Comparison of ENCODE assay signal across 26 cellular contexts in the genomic region with DNA sequence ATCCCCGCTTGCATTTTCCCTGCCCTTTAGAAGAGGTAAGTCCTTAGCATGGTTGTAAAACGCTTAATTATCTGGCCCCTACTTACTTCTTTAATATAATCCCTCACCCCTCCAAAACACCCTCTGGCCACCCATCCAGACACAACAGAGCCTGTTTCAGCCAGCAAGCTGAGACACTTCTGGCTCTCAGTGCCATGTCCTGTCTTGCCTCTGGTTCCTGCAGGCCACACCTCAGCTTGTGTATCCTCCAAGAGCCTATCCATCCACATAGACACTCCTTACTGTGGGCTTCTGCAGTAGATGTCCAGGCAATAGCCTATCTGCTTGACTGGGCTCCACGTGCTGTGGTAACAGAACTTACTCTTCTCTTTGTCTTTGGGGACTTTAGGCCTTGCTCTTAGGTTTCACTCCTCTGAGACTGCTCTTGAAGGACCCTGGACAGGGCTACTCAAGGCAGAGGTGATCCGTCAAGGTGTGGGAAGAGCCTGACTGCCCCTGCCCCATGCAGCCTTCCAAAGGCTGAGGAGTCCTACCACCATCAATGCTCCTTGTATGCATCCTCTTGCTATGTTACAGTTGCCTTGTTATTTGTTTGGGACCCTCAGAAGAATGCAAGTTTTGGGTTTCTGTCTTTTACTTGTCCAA.
"Had no signal": no experiment of that assay in that cellular context is flagged by ENCODE, and none has a peak within 500 bp of the region (broad histone marks: within the 10 kb centered on the region; RNA-seq: fewer than 3 reads in every experiment).

No MANE protein-coding gene starts in this region.

- H3K36me3 Mint-ChIP-seq: activated CD4-positive, alpha-beta memory T cell treated with anti-CD3 and anti-CD28 coated beads for 36 hours; activated naive CD8-positive, alpha-beta T cell; brain; T-cell had no signal

- H3K9me3 Mint-ChIP-seq: activated B cell treated with CpG ODN at 0.5 μM for 24 hours; activated CD4-positive, alpha-beta memory T cell treated with anti-CD3 and anti-CD28 coated beads for 36 hours; activated CD4-positive, alpha-beta T cell treated with anti-CD3 and anti-CD28 coated beads, Interleukin-2, amount 10 ng/mL, durations not matched to agents 24 days and 14 days; activated T-cell treated with anti-CD3 and anti-CD28 coated beads, Interleukin-2, amount 50 U/mL, for 4 hours; brain; T-cell had no signal

- DNase-seq: activated B cell treated with CpG ODN at 0.5 μM for 24 hours; activated CD4-positive, alpha-beta memory T cell treated with anti-CD3 and anti-CD28 coated beads for 36 hours; activated CD4-positive, alpha-beta T cell treated with anti-CD3 and anti-CD28 coated beads for 1 hour; activated CD4-positive, alpha-beta T cell treated with anti-CD3 and anti-CD28 coated beads, Interleukin-2, amount 10 ng/mL, durations not matched to agents 24 days and 14 days; activated CD8-positive, alpha-beta memory T cell treated with anti-CD3 and anti-CD28 coated beads for 24 hours; activated effector memory CD4-positive, alpha-beta T cell treated with anti-CD3 and anti-CD28 coated beads, Interleukin-2, amount 50 U/mL, for 16 hours; activated naive CD4-positive, alpha-beta T cell treated with Interleukin-2 at 50 U/mL for 16 hours; activated T-cell treated with anti-CD3 and anti-CD28 coated beads, Interleukin-2, amount 50 U/mL, for 4 hours; amygdala; cerebellar nuclear complex; NCI-H1105; NCI-H1436; NCI-H1694 treated with DMSO at 0.1 percent for 48 hours; NCI-H2029 treated with DMSO at 0.1 percent for 48 hours; NCI-H345; NCI-H510A; NCI-H526 treated with DMSO at 0.1 percent for 48 hours; NK-92 treated with Interleukin-12 subunit alpha and Interleukin-12 subunit beta, amount 100 ng/mL, for 24 hours; PC-3; SHP77; T-cell; T-helper 2 cell; T1000 had no signal

- H3K27me3 Mint-ChIP-seq: activated CD4-positive, alpha-beta memory T cell treated with anti-CD3 and anti-CD28 coated beads for 36 hours; T-cell had no signal

- H3K4me3 Mint-ChIP-seq: activated B cell treated with CpG ODN at 0.5 μM for 24 hours; activated CD4-positive, alpha-beta memory T cell treated with anti-CD3 and anti-CD28 coated beads for 36 hours; activated CD4-positive, alpha-beta T cell treated with anti-CD3 and anti-CD28 coated beads, Interleukin-2, amount 10 ng/mL, durations not matched to agents 24 days and 14 days; activated naive CD8-positive, alpha-beta T cell; activated T-cell treated with anti-CD3 and anti-CD28 coated beads, Interleukin-2, amount 50 U/mL, for 4 hours; brain; T-cell had no signal

- H3K4me1 Mint-ChIP-seq: activated B cell treated with CpG ODN at 0.5 μM for 24 hours; activated CD4-positive, alpha-beta T cell treated with anti-CD3 and anti-CD28 coated beads, Interleukin-2, amount 10 ng/mL, durations not matched to agents 24 days and 14 days had no signal

- H3K4me3 ChIP-seq: K562 had no signal

- H3K27ac Mint-ChIP-seq: activated B cell treated with CpG ODN at 0.5 μM for 24 hours; activated CD4-positive, alpha-beta memory T cell treated with anti-CD3 and anti-CD28 coated beads for 36 hours; activated CD4-positive, alpha-beta T cell treated with anti-CD3 and anti-CD28 coated beads, Interleukin-2, amount 10 ng/mL, durations not matched to agents 24 days and 14 days; activated naive CD8-positive, alpha-beta T cell; brain; T-cell had no signal
